1 cellular context compared by ENCODE assay signal in genomic region chr19:12720851-12721655, GRCh38.
TF ChIP-seq lines count a peak whose summit lies in the region.

No MANE protein-coding gene starts in this region.

TF ChIP-seq in K562, 482 proteins besides CTCF, POLR2A, EP300 and RAD21 (continues in another document):
- no peak for TF ChIP-seq U2AF1 (optimal IDR thresholded peaks at IDR 0.05; ENCODE audit: low read depth, low read length)
- TF ChIP-seq HNRNPUL1 (IDR thresholded peaks at IDR 0.05; ENCODE audit: low read length): no peak
- TF ChIP-seq HMG20A (CRISPR knock-in tag; conservative IDR thresholded peaks at IDR 0.05): no peak
- TF ChIP-seq PHB2 (IDR thresholded peaks at IDR 0.05; ENCODE audit: low read depth): no peak
- TF ChIP-seq MCM7 (IDR thresholded peaks at IDR 0.05): no peak
- TF ChIP-seq DIDO1 (tag; IDR thresholded peaks at IDR 0.05; ENCODE audit: low read depth): no peak
- no peak for TF ChIP-seq CC2D1A (IDR thresholded peaks at IDR 0.05)
- TF ChIP-seq HMG20B (CRISPR knock-in tag; IDR thresholded peaks at IDR 0.05): no peak
- TF ChIP-seq TCF7 (IDR thresholded peaks at IDR 0.05; ENCODE audit: borderline replicate concordance): no peak
- no peak for TF ChIP-seq TEAD1 (CRISPR knock-in tag; IDR thresholded peaks at IDR 0.05)
- no peak for TF ChIP-seq SNAPC5 (CRISPR knock-in tag; IDR thresholded peaks at IDR 0.05)
- no peak for TF ChIP-seq CREB3L1 (IDR thresholded peaks at IDR 0.05; ENCODE audit: borderline replicate concordance, low read depth)
- TF ChIP-seq POLR2G (IDR thresholded peaks at IDR 0.05; ENCODE audit: low read depth, low read length): peak; percentile 61
- TF ChIP-seq CTBP1 (IDR thresholded peaks at IDR 0.05; ENCODE audit: borderline replicate concordance): no peak
- TF ChIP-seq TRIM25 (IDR thresholded peaks at IDR 0.05; ENCODE audit: borderline replicate concordance): no peak
- no peak for TF ChIP-seq ZFP1 (CRISPR knock-in tag; IDR thresholded peaks at IDR 0.05)
- 0 out of 2 replicates have a peak, but pooled peaks have one; percentile 8 for TF ChIP-seq CEBPG (CRISPR knock-in tag; IDR thresholded peaks at IDR 0.05)
- TF ChIP-seq CEBPG (tag; conservative IDR thresholded peaks at IDR 0.05 in 1 of 2, IDR thresholded peaks at IDR 0.05 in 1 of 2): no peak
- TF ChIP-seq ELF1 (tag; IDR thresholded peaks at IDR 0.05): no peak
- TF ChIP-seq TRIM24 (IDR thresholded peaks at IDR 0.05): no peak
- no peak for TF ChIP-seq ZNF3 (CRISPR knock-in tag; IDR thresholded peaks at IDR 0.05)
- no peak for TF ChIP-seq MTF1 (CRISPR knock-in tag; IDR thresholded peaks at IDR 0.05; ENCODE audit: borderline replicate concordance)
- no peak for TF ChIP-seq MEF2D (tag; conservative IDR thresholded peaks at IDR 0.05; ENCODE audit: low read depth)
- TF ChIP-seq ATF1 (CRISPR knock-in tag; IDR thresholded peaks at IDR 0.05): no peak
- no peak for TF ChIP-seq ATF1 (tag; IDR thresholded peaks at IDR 0.05)
- peak; percentile 24 for TF ChIP-seq CHD1 (IDR thresholded peaks at IDR 0.05; ENCODE audit: low read length)
- TF ChIP-seq CXXC5 (CRISPR knock-in tag; IDR thresholded peaks at IDR 0.05): peak; percentile 27; the same call in 1 of the 2 replicates
- no peak for TF ChIP-seq SP2 (IDR thresholded peaks at IDR 0.05; ENCODE audit: extremely low read depth, low read depth, low read length, poor library complexity, severe bottlenecking)
- TF ChIP-seq ELK3 (CRISPR knock-in tag; IDR thresholded peaks at IDR 0.05): no peak
- no peak for TF ChIP-seq ZNF140 (CRISPR knock-in tag; IDR thresholded peaks at IDR 0.05)
- no peak for TF ChIP-seq RBM17 (IDR thresholded peaks at IDR 0.05; ENCODE audit: borderline replicate concordance, low read depth, low read length)
- no peak for TF ChIP-seq NUFIP1 (IDR thresholded peaks at IDR 0.05; ENCODE audit: partially characterized antibody)
- TF ChIP-seq NR2C2 (CRISPR knock-in tag; IDR thresholded peaks at IDR 0.05): no peak
- no peak for TF ChIP-seq NR2C2 (tag; IDR thresholded peaks at IDR 0.05)
- peak; percentile 55 for TF ChIP-seq RBFOX2 (IDR thresholded peaks at IDR 0.05; ENCODE audit: low read depth, low read length)
- no peak for TF ChIP-seq ZNF407 (IDR thresholded peaks at IDR 0.05; ENCODE audit: low read depth)
- no peak for TF ChIP-seq TCFL5 (CRISPR knock-in tag; conservative IDR thresholded peaks at IDR 0.05)
- no peak for TF ChIP-seq HNRNPK (IDR thresholded peaks at IDR 0.05; ENCODE audit: low read depth, low read length, poor library complexity, severe bottlenecking)
- TF ChIP-seq PHTF2 (CRISPR knock-in tag; IDR thresholded peaks at IDR 0.05): no peak
- TF ChIP-seq CREB1 (IDR thresholded peaks at IDR 0.05): 0 out of 2 replicates have a peak, but pooled peaks have one; percentile 15
- no peak for TF ChIP-seq CREB1 (CRISPR knock-in tag; IDR thresholded peaks at IDR 0.05)
- TF ChIP-seq POLR2B (IDR thresholded peaks at IDR 0.05; ENCODE audit: low read depth, partially characterized antibody): no peak
- no peak for TF ChIP-seq NKRF (IDR thresholded peaks at IDR 0.05; ENCODE audit: borderline replicate concordance)
- TF ChIP-seq EGR1 (conservative IDR thresholded peaks at IDR 0.05): peak; percentile 52
- TF ChIP-seq TCF7L2 (IDR thresholded peaks at IDR 0.05; ENCODE audit: low read depth, low read length): no peak
- TF ChIP-seq ATF3 (IDR thresholded peaks at IDR 0.05): no peak
- no peak for TF ChIP-seq ATF3 (CRISPR knock-in tag; conservative IDR thresholded peaks at IDR 0.05)
- TF ChIP-seq UBTF (IDR thresholded peaks at IDR 0.05; ENCODE audit: borderline replicate concordance in 1 of 2, low read depth in 2 of 2, low read length in 2 of 2): peak in 1 of 2 experiments; percentile 21; a peak in 1 of 4 replicates
- peak; percentile 58 for TF ChIP-seq FIP1L1 (IDR thresholded peaks at IDR 0.05; ENCODE audit: low read depth, low read length, poor library complexity, severe bottlenecking)
